ENCODE assay signal across 5 cellular contexts in genomic region chr7:129219166-129219565, GRCh38. TPM values are rescaled to one million over a fixed set of nuclear protein-coding genes. Genes with fewer than 3 reads are reported as not detected.
"Had no signal": no experiment of that assay in that cellular context is flagged by ENCODE, and none has a peak within 500 bp of the region (broad histone marks: within the 10 kb centered on the region; RNA-seq: fewer than 3 reads in every experiment).

No MANE protein-coding gene starts in this region.

RNA-seq across cellular contexts. Expression of gene SMO, which starts 30.7 kb away (rescaled TPM):
- total RNA-seq: activated CD4-positive, alpha-beta memory T cell treated with anti-CD3 and anti-CD28 coated beads, Interleukin-2, amount 10 ng/mL, durations not matched to agents 7 days and 5 days; activated CD4-positive, alpha-beta T cell treated with anti-CD3 and anti-CD28 coated beads, Interleukin-2, amount 10 ng/mL, durations not matched to agents 7 days and 5 days; activated CD8-positive, alpha-beta T cell treated with anti-CD3 and anti-CD28 coated beads, Interleukin-2, amount 10 ng/mL, durations not matched to agents 7 days and 5 days; T-helper 1 cell treated with Interleukin-12 subunit alpha and Interleukin-12 subunit beta and Interleukin-4 antibody, amounts not matched to agents 30 ng/mL and 1 ng/mL, for 36 hours; T-helper 17 cell had no signal
